8 cellular contexts compared by ENCODE assay signal in genomic region chr19:36054733-36055686, GRCh38. TPM values are rescaled to one million over a fixed set of nuclear protein-coding genes. Genes with fewer than 3 reads are reported as not detected.
A peak's percentile ranks its signal among the peaks of the same experiment; 100 is the strongest.
DNase-seq lines count a peak whose midpoint lies in the region; ATAC-seq and TF ChIP-seq lines count a peak whose summit lies in the region.

Gene WDR62, plus strand, starts transcription at chr19:36054897. Its CDS starts 75 bp downstream, at chr19:36054972.

- 0 out of 2 replicates have a peak, but pooled peaks cover 3% of the 10 kb centered on the region for H4K20me1 ChIP-seq in Karpas-422 (ENCODE audit: insufficient read depth, low read depth, low read length)

- H3K9me3 ChIP-seq in Karpas-422 (ENCODE audit: low read length) = no peaks in the 10 kb centered on the region
- H3K9me3 ChIP-seq in Peyer's patch = no peaks in the 10 kb centered on the region

- no peaks in the 10 kb centered on the region for H3K27me3 ChIP-seq in Karpas-422 (ENCODE audit: low read length)
- H3K27me3 ChIP-seq in Peyer's patch = no peaks in the 10 kb centered on the region

- ATAC-seq in GM21825 (IDR thresholded peaks at IDR 0.05; ENCODE audit: unreplicated experiment) = peak; percentile 63
- ATAC-seq in activated T-cell treated with anti-CD3 and anti-CD28 coated beads, Interleukin-2, amount 50 U/mL, for 4 hours = peak; percentile 80 to 84
- ATAC-seq in esophagus mucosa = peak; percentile 84
- peak; percentile 71 to 85 (median 75) for ATAC-seq in natural killer cell
- ATAC-seq in stimulated activated naive CD8-positive, alpha-beta T cell treated with anti-CD3 and anti-CD28 coated beads, Interleukin-15, Interleukin-2, amounts not matched to agents 100 U/mL and 50 U/mL, for 24 hours = peak; percentile 82

- H2AFZ ChIP-seq in Karpas-422 (ENCODE audit: low read length) = peak within 1 kb of the TSS; percentile 87; the same call in 1 of the 2 replicates

- H3K4me1 ChIP-seq in Karpas-422 (ENCODE audit: low read length) (peaks cover 66% of the 10 kb centered on the region), Peyer's patch (peaks cover 0 to 21% (median 2%) of the 10 kb centered on the region in 4 donors)

- peaks cover 16% of the 10 kb centered on the region for H3K4me1 Mint-ChIP-seq in activated T-cell treated with anti-CD3 and anti-CD28 coated beads, Interleukin-2, amount 50 U/mL, for 4 hours (ENCODE audit: low read depth)
- H3K4me1 Mint-ChIP-seq in natural killer cell = peaks cover 26 to 29% of the 10 kb centered on the region in 2 donors

- H3K27ac ChIP-seq in Karpas-422 (ENCODE audit: low read length) (peak within 1 kb of the TSS; percentile 90), Peyer's patch (peak within 1 kb of the TSS; percentile 87 to 99 (median 95))

- H3K27ac Mint-ChIP-seq in natural killer cell = peak within 1 kb of the TSS; percentile 93 to 94

- H3K36me3 ChIP-seq in Karpas-422 (ENCODE audit: insufficient read depth, low read length) (peaks cover 9% of the 10 kb centered on the region; the same call in 1 of the 2 replicates), Peyer's patch (no peaks in the 10 kb centered on the region)

- intact Hi-C loops in natural killer cell (cut with micrococcal nuclease) = loop anchor here (1.0 to 5.0 kb wide), 6 partner anchors 41 to 159 kb away; partner anchors contain the start of genes ALKBH6, SDHAF1, TBCB and ZNF565

- H3K27me3 Mint-ChIP-seq in activated T-cell treated with anti-CD3 and anti-CD28 coated beads, Interleukin-2, amount 50 U/mL, for 4 hours (ENCODE audit: low read depth) = no peaks in the 10 kb centered on the region
- no peaks in the 10 kb centered on the region for H3K27me3 Mint-ChIP-seq in natural killer cell (ENCODE audit: low read depth in 2 of 2)

- TF ChIP-seq CTCF in Peyer's patch (IDR thresholded peaks at IDR 0.05) (no peak), natural killer cell (IDR thresholded peaks at IDR 0.05) (peak; percentile 26)

- no peaks in the 10 kb centered on the region for H3K9me3 Mint-ChIP-seq in activated T-cell treated with anti-CD3 and anti-CD28 coated beads, Interleukin-2, amount 50 U/mL, for 4 hours
- H3K9me3 Mint-ChIP-seq in natural killer cell = no peaks in the 10 kb centered on the region

- H3K36me3 Mint-ChIP-seq in activated T-cell treated with anti-CD3 and anti-CD28 coated beads, Interleukin-2, amount 50 U/mL, for 4 hours (ENCODE audit: insufficient read depth) = peaks cover 3% of the 10 kb centered on the region
- H3K36me3 Mint-ChIP-seq in natural killer cell = no peaks in the 10 kb centered on the region

- DNase-seq in DMS79 (lab: John Stamatoyannopoulos, UW) (peak; percentile 89), Karpas-422 (peak; percentile 97), Peyer's patch (peak; percentile 92 to 97 (median 96)), natural killer cell (peak; percentile 95)
- peak; percentile 92 for DNase-seq in activated T-cell treated with anti-CD3 and anti-CD28 coated beads, Interleukin-2, amount 50 U/mL, for 4 hours
- DNase-seq in stimulated activated naive CD8-positive, alpha-beta T cell treated with anti-CD3 and anti-CD28 coated beads, Interleukin-15, Interleukin-2, amounts not matched to agents 100 U/mL and 50 U/mL, for 24 hours = peak; percentile 96

- peak within 1 kb of the TSS; percentile 90 for H3K9ac ChIP-seq in Karpas-422 (ENCODE audit: low read length)

- peak within 1 kb of the TSS; percentile 94 for H3K4me3 ChIP-seq in Karpas-422 (ENCODE audit: low read length)
- peak within 1 kb of the TSS; percentile 55 to 85 (median 73) for H3K4me3 ChIP-seq in Peyer's patch

- peaks cover 53% of the 10 kb centered on the region for H3K79me2 ChIP-seq in Karpas-422 (ENCODE audit: low read length)

- H3K9me2 ChIP-seq in Karpas-422 (replicated peaks; ENCODE audit: insufficient read depth, low read length) = no peaks in the 10 kb centered on the region

- TF ChIP-seq POLR2A in Peyer's patch (IDR thresholded peaks at IDR 0.05) = no peak

- H3K4me3 Mint-ChIP-seq in activated T-cell treated with anti-CD3 and anti-CD28 coated beads, Interleukin-2, amount 50 U/mL, for 4 hours = peak within 1 kb of the TSS; percentile 91
- peak within 1 kb of the TSS; percentile 98 for H3K4me3 Mint-ChIP-seq in natural killer cell

- peak within 1 kb of the TSS; percentile 91 for H3K4me2 ChIP-seq in Karpas-422 (ENCODE audit: low read depth, low read length, poor library complexity, severe bottlenecking)

RNA-seq across cellular contexts. Expression of gene WDR62, which starts in this region (rescaled TPM):
- total RNA-seq in Karpas-422 (2014; rRNA removed; shearing (Covaris generic); ENCODE audit: low replicate concordance) = 9.4 and 10.9 TPM in 2 replicates
- total RNA-seq in Peyer's patch (10 to 100 TPM in 1 of 4 donors, 1 to 10 TPM in 3; 1.1 to 15.7 (median 2.9) TPM), esophagus mucosa (2.4 TPM), natural killer cell (1 to 10 TPM; 3.9 to 5.9 (median 4.8) TPM)
- 10 to 100 TPM; 10.3 to 14.6 (median 12.5) TPM for total RNA-seq in activated T-cell treated with anti-CD3 and anti-CD28 coated beads, Interleukin-2, amount 50 U/mL, for 4 hours

Comparison
In these comparisons a context has a peak if more than half of its experiments do, and no peak if none do; other contexts are left out.
1. Peak in every context shown above with its lines: DNase-seq, ATAC-seq, H3K4me3 ChIP-seq and H3K27ac ChIP-seq.